Comparison of ENCODE assay signal across 8 cellular contexts in genomic region chr17:78378225-78379133, GRCh38. TPM values are rescaled to one million over a fixed set of nuclear protein-coding genes. Genes with fewer than 3 reads are reported as not detected.
A peak's percentile ranks its signal among the peaks of the same experiment; 100 is the strongest.
DNase-seq lines count a peak whose midpoint lies in the region; ATAC-seq and TF ChIP-seq lines count a peak whose summit lies in the region.

PGS1 (plus strand) TSS chr17:78378649; CDS start chr17:78378666, 17 bp downstream.

- DNase-seq in AG04449 (ENCODE audit: low read depth, low spot score): no peak
- peak; percentile 72 for DNase-seq in SK-N-DZ (ENCODE audit: low spot score)
- peak; percentile 89 for DNase-seq in activated naive CD4-positive, alpha-beta T cell treated with anti-CD3 and anti-CD28 coated beads, Interleukin-2, amount 10 ng/mL, durations not matched to agents 7 days and 5 days
- DNase-seq in germinal center (ENCODE audit: low spot score): peak; percentile 86
- peak in 51 of 56 donors; percentile 27 to 85 (median 68) for DNase-seq in nucleus accumbens (lab: John Stamatoyannopoulos, UW)

- POLR2A ChIA-PET in AG04449 (lab: Yijun Ruan, JAX): interaction anchor here (1.1 to 1.2 kb wide), 2 partner anchors 12 to 19 kb away, joined by 3 read pairs; partner anchors contain the start of gene SOCS3

- peak within 1 kb of the TSS; percentile 93 for H3K4me3 Mint-ChIP-seq in activated naive CD4-positive, alpha-beta T cell treated with anti-CD3 and anti-CD28 coated beads, Interleukin-2, amount 10 ng/mL, durations not matched to agents 7 days and 5 days

- TF ChIP-seq EP300 in Ishikawa (IDR thresholded peaks at IDR 0.05; ENCODE audit: borderline replicate concordance): peak; percentile 59; the same call in 1 of the 2 replicates

- H3K27me3 Mint-ChIP-seq in activated naive CD4-positive, alpha-beta T cell treated with anti-CD3 and anti-CD28 coated beads, Interleukin-2, amount 10 ng/mL, durations not matched to agents 7 days and 5 days: peaks cover 12% of the 10 kb centered on the region

- no peak for TF ChIP-seq CTCF in AG04449 (IDR thresholded peaks at IDR 0.05; ENCODE audit: insufficient read depth, low read length, missing control alignments)

- peaks cover 24% of the 10 kb centered on the region for H3K36me3 Mint-ChIP-seq in activated naive CD4-positive, alpha-beta T cell treated with anti-CD3 and anti-CD28 coated beads, Interleukin-2, amount 10 ng/mL, durations not matched to agents 7 days and 5 days

- peak; percentile 57 for ATAC-seq in GM18867 (IDR thresholded peaks at IDR 0.05; ENCODE audit: unreplicated experiment)

- H3K9me3 Mint-ChIP-seq in activated naive CD4-positive, alpha-beta T cell treated with anti-CD3 and anti-CD28 coated beads, Interleukin-2, amount 10 ng/mL, durations not matched to agents 7 days and 5 days: no peaks in the 10 kb centered on the region

- H3K27ac Mint-ChIP-seq in activated naive CD4-positive, alpha-beta T cell treated with anti-CD3 and anti-CD28 coated beads, Interleukin-2, amount 10 ng/mL, durations not matched to agents 7 days and 5 days: peak within 1 kb of the TSS; percentile 87

- CTCF ChIA-PET in AG04449 (lab: Yijun Ruan, JAX): interaction anchor here (1.0 to 9.3 kb wide), 4 partner anchors 10 to 44 kb away, joined by 3 to 120 read pairs (median 5); no protein-coding TSS in a partner anchor
- CTCF ChIA-PET in activated naive CD4-positive, alpha-beta T cell treated with anti-CD3 and anti-CD28 coated beads, Interleukin-2, amount 10 ng/mL, durations not matched to agents 7 days and 5 days (lab: Charles Lee): interaction anchor here (1.1 to 3.2 kb wide), 5 partner anchors 10 to 44 kb away, joined by 3 to 10 read pairs (median 4); partner anchors contain the start of gene SOCS3

- H3K4me3 ChIP-seq in AG04449 (ENCODE audit: low read depth, low read length): peak within 1 kb of the TSS; percentile 81

- peak within 1 kb of the TSS; percentile 87 for H3K27ac ChIP-seq in temporal lobe (ENCODE audit: low read depth, low read length)

- H3K4me1 Mint-ChIP-seq in activated naive CD4-positive, alpha-beta T cell treated with anti-CD3 and anti-CD28 coated beads, Interleukin-2, amount 10 ng/mL, durations not matched to agents 7 days and 5 days: peaks cover 47% of the 10 kb centered on the region

- TF ChIP-seq RAD21 in Ishikawa (IDR thresholded peaks at IDR 0.05; ENCODE audit: low read depth): no peak

TF ChIP-seq in Ishikawa, 13 proteins besides CTCF, POLR2A, EP300 and RAD21:
- TF ChIP-seq REST (IDR thresholded peaks at IDR 0.05; ENCODE audit: low read depth): 0 out of 2 replicates have a peak, but pooled peaks have one; percentile 9
- peak; percentile 93 for TF ChIP-seq TAF1 (IDR thresholded peaks at IDR 0.05; ENCODE audit: low read depth)
- no peak for TF ChIP-seq CREB1 (IDR thresholded peaks at IDR 0.05; ENCODE audit: low read depth)
- TF ChIP-seq TEAD4 (IDR thresholded peaks at IDR 0.05): 0 out of 2 replicates have a peak, but pooled peaks have one; percentile 17
- TF ChIP-seq FOXM1 (IDR thresholded peaks at IDR 0.05; ENCODE audit: borderline replicate concordance, low read depth): no peak
- peak; percentile 46; the same call in 1 of the 2 replicates for TF ChIP-seq EGR1 (IDR thresholded peaks at IDR 0.05)
- TF ChIP-seq ZBTB7A (IDR thresholded peaks at IDR 0.05; ENCODE audit: low read depth): no peak
- peak; percentile 83 for TF ChIP-seq MAX (IDR thresholded peaks at IDR 0.05)
- TF ChIP-seq CEBPB (IDR thresholded peaks at IDR 0.05): no peak; the same call in 1 of the 2 replicates
- no peak for TF ChIP-seq USF1 (IDR thresholded peaks at IDR 0.05)
- TF ChIP-seq TCF12 (IDR thresholded peaks at IDR 0.05; ENCODE audit: low read depth): peak; percentile 82
- peak; percentile 93 for TF ChIP-seq YY1 (IDR thresholded peaks at IDR 0.05; ENCODE audit: low read depth)
- TF ChIP-seq NFIC (IDR thresholded peaks at IDR 0.05): peak; percentile 35; the same call in 1 of the 2 replicates

RNA-seq across cellular contexts. Expression of gene PGS1, which starts in this region (rescaled TPM):
- 49.0 and 52.4 TPM in 2 replicates for polyA plus RNA-seq in SK-N-DZ (2014; cell fraction: cytosol; rRNA removed)
- polyA plus RNA-seq in SK-N-DZ (2014; cell fraction: nucleus; rRNA removed): 137 and 160 TPM in 2 replicates
- 26.8 TPM for total RNA-seq in temporal lobe
